10 cellular contexts compared by ENCODE assay signal in genomic region chr14:53126705-53127104, GRCh38. TPM values are rescaled to one million over a fixed set of nuclear protein-coding genes. Genes with fewer than 3 reads are reported as not detected.
DNase-seq lines count a peak whose midpoint lies in the region; ATAC-seq and TF ChIP-seq lines count a peak whose summit lies in the region.
"Had no signal": no experiment of that assay in that cellular context is flagged by ENCODE, and none has a peak within 500 bp of the region (broad histone marks: within the 10 kb centered on the region; RNA-seq: fewer than 3 reads in every experiment).

No MANE protein-coding gene starts in this region.

- DNase-seq in activated T-cell treated with anti-CD3 and anti-CD28 coated beads, Interleukin-2, amount 50 U/mL, for 24 hours: no peak
- no peak for DNase-seq in activated T-cell treated with anti-CD3 and anti-CD28 coated beads, Interleukin-2, amount 50 U/mL, for 48 hours
- DNase-seq in NOMO-1 treated with DMSO at 0.1 percent for 48 hours (lab: John Stamatoyannopoulos, UW; ENCODE audit: unreplicated experiment) (peak; percentile 20), fibroblast of the aortic adventitia (ENCODE audit: low read depth) (peak; percentile 42), NCI-H1417 treated with DMSO at 0.1 percent for 48 hours (lab: John Stamatoyannopoulos, UW) (no peak), cortex of kidney (lab: John Stamatoyannopoulos, UW) (no peak), WERI-Rb-1 (no peak)
- DNase-seq in stimulated activated naive B cell treated with anti-CD40 and anti-IgM and Interleukin-4, amounts not matched to agents 10 μg/mL and 1 μg/mL and 100 μg/mL, for 72 hours: no peak
- DNase-seq: AML-193 had no signal

- H3K9me3 Mint-ChIP-seq in activated T-cell treated with anti-CD3 and anti-CD28 coated beads, Interleukin-2, amount 50 U/mL, for 24 hours: peaks cover 5% of the 10 kb centered on the region
- H3K9me3 Mint-ChIP-seq in stimulated activated naive B cell treated with anti-CD40 and anti-IgM and Interleukin-4, amounts not matched to agents 10 μg/mL and 1 μg/mL and 100 μg/mL, for 72 hours: peaks cover 4 to 6% of the 10 kb centered on the region in 2 donors

- no peaks in the 10 kb centered on the region for H3K9me3 ChIP-seq in WERI-Rb-1 (ENCODE audit: severe bottlenecking)
- H3K9me3 ChIP-seq: HAP-1 had no signal

- H3K4me3 Mint-ChIP-seq in activated T-cell treated with anti-CD3 and anti-CD28 coated beads, Interleukin-2, amount 50 U/mL, for 24 hours: peak overlapping the region; percentile 67
- peak overlapping the region; percentile 60 to 67 for H3K4me3 Mint-ChIP-seq in stimulated activated naive B cell treated with anti-CD40 and anti-IgM and Interleukin-4, amounts not matched to agents 10 μg/mL and 1 μg/mL and 100 μg/mL, for 72 hours

- no peaks in the 10 kb centered on the region for H3K36me3 ChIP-seq in WERI-Rb-1
- H3K36me3 ChIP-seq: HAP-1 had no signal

- H3K4me3 ChIP-seq in fibroblast of the aortic adventitia (ENCODE audit: low read depth, low read length): peak overlapping the region; percentile 11
- H3K4me3 ChIP-seq in WERI-Rb-1 (ENCODE audit: low read depth, low read length): no peak overlapping the region
- H3K4me3 ChIP-seq: HAP-1 had no signal

- peaks cover 14% of the 10 kb centered on the region for H3K4me1 Mint-ChIP-seq in activated T-cell treated with anti-CD3 and anti-CD28 coated beads, Interleukin-2, amount 50 U/mL, for 24 hours (ENCODE audit: low read depth)
- peaks cover 24 to 42% of the 10 kb centered on the region in 2 donors for H3K4me1 Mint-ChIP-seq in stimulated activated naive B cell treated with anti-CD40 and anti-IgM and Interleukin-4, amounts not matched to agents 10 μg/mL and 1 μg/mL and 100 μg/mL, for 72 hours

- ATAC-seq in stimulated activated naive B cell treated with anti-CD40 and anti-IgM and Interleukin-4, amounts not matched to agents 10 μg/mL and 1 μg/mL and 100 μg/mL, for 72 hours (replicated peaks): peak; percentile 42 to 44

- no peak overlapping the region for H3K27ac ChIP-seq in WERI-Rb-1

- H3K27me3 ChIP-seq in WERI-Rb-1 (ENCODE audit: insufficient read depth, low read depth, severe bottlenecking): no peaks in the 10 kb centered on the region

- TF ChIP-seq CTCF in fibroblast of the aortic adventitia (IDR thresholded peaks at IDR 0.05; ENCODE audit: insufficient read depth, low read length) (no peak), WERI-Rb-1 (IDR thresholded peaks at IDR 0.05; ENCODE audit: low read depth, low read length) (no peak)

- peak overlapping the region; percentile 37 for H3K27ac Mint-ChIP-seq in activated T-cell treated with anti-CD3 and anti-CD28 coated beads, Interleukin-2, amount 50 U/mL, for 24 hours
- H3K27ac Mint-ChIP-seq in stimulated activated naive B cell treated with anti-CD40 and anti-IgM and Interleukin-4, amounts not matched to agents 10 μg/mL and 1 μg/mL and 100 μg/mL, for 72 hours: peak overlapping the region; percentile 73

- peaks cover 12% of the 10 kb centered on the region for H3K36me3 Mint-ChIP-seq in activated T-cell treated with anti-CD3 and anti-CD28 coated beads, Interleukin-2, amount 50 U/mL, for 24 hours (ENCODE audit: low read depth)
- H3K36me3 Mint-ChIP-seq in stimulated activated naive B cell treated with anti-CD40 and anti-IgM and Interleukin-4, amounts not matched to agents 10 μg/mL and 1 μg/mL and 100 μg/mL, for 72 hours: peaks cover 13 to 18% of the 10 kb centered on the region in 2 donors

- H3K27me3 Mint-ChIP-seq in activated T-cell treated with anti-CD3 and anti-CD28 coated beads, Interleukin-2, amount 50 U/mL, for 24 hours: no peaks in the 10 kb centered on the region
- no peaks in the 10 kb centered on the region for H3K27me3 Mint-ChIP-seq in stimulated activated naive B cell treated with anti-CD40 and anti-IgM and Interleukin-4, amounts not matched to agents 10 μg/mL and 1 μg/mL and 100 μg/mL, for 72 hours

RNA-seq across cellular contexts. Expression of gene DDHD1, which starts 26.4 kb away (rescaled TPM):
- 15.0 and 47.8 TPM in 2 replicates for total RNA-seq in fibroblast of the aortic adventitia (ENCODE audit: low replicate concordance)

Comparison
In these comparisons a context has a peak if more than half of its experiments do, and no peak if none do; other contexts are left out.
1. DNase-seq: peak in NOMO-1 treated with DMSO at 0.1 percent for 48 hours (single experiment) and fibroblast of the aortic adventitia (single experiment); none in activated T-cell treated with anti-CD3 and anti-CD28 coated beads, Interleukin-2, amount 50 U/mL, for 24 hours (single experiment), activated T-cell treated with anti-CD3 and anti-CD28 coated beads, Interleukin-2, amount 50 U/mL, for 48 hours (0 of 2), stimulated activated naive B cell treated with anti-CD40 and anti-IgM and Interleukin-4, amounts not matched to agents 10 μg/mL and 1 μg/mL and 100 μg/mL, for 72 hours (single experiment), NCI-H1417 treated with DMSO at 0.1 percent for 48 hours (single experiment), cortex of kidney (single experiment) and WERI-Rb-1 (single experiment).